Comparison of ENCODE assay signal across 12 cellular contexts in genomic region chr6:1363729-1364572, GRCh38. TPM values are rescaled to one million over a fixed set of nuclear protein-coding genes. Genes with fewer than 3 reads are reported as not detected.
DNase-seq lines count a peak whose midpoint lies in the region; ATAC-seq and TF ChIP-seq lines count a peak whose summit lies in the region.
"Had no signal": no experiment of that assay in that cellular context is flagged by ENCODE, and none has a peak within 500 bp of the region (broad histone marks: within the 10 kb centered on the region; RNA-seq: fewer than 3 reads in every experiment).

No MANE protein-coding gene starts in this region.

- DNase-seq in OCI-M1 (lab: John Stamatoyannopoulos, UW) (peak; percentile 2), fibroblast of villous mesenchyme (ENCODE audit: low read depth) (peak; percentile 36), retinal pigment epithelial cell (ENCODE audit: low read depth) (no peak), NCI-H2171 (lab: John Stamatoyannopoulos, UW) (no peak), NCI-H1092 treated with DMSO at 0.1 percent for 48 hours (lab: John Stamatoyannopoulos, UW) (no peak)
- DNase-seq: activated CD8-positive, alpha-beta memory T cell treated with anti-CD3 and anti-CD28 coated beads, Interleukin-2, amount 10 ng/mL, durations not matched to agents 7 days and 5 days; effector CD8-positive, alpha-beta T cell; naive B cell; stimulated activated naive CD4-positive, alpha-beta T cell had no signal

- H3K4me3 ChIP-seq in fibroblast of villous mesenchyme (ENCODE audit: low read depth, low read length): no peak overlapping the region
- H3K4me3 ChIP-seq in retinal pigment epithelial cell (ENCODE audit: low read length): no peak overlapping the region

- TF ChIP-seq CTCF in GM12873 (IDR thresholded peaks at IDR 0.05; ENCODE audit: insufficient read depth, low read depth, low read length, missing control alignments) (peak; percentile 20), fibroblast of villous mesenchyme (IDR thresholded peaks at IDR 0.05; ENCODE audit: insufficient read depth, low read depth, low read length) (peak; percentile 38), retinal pigment epithelial cell (conservative IDR thresholded peaks at IDR 0.05; ENCODE audit: low read depth, low read length) (peak; percentile 36)

- ATAC-seq in HG03108 (IDR thresholded peaks at IDR 0.05; ENCODE audit: unreplicated experiment) (no peak), HG03095 (IDR thresholded peaks at IDR 0.05; ENCODE audit: unreplicated experiment) (no peak)
- ATAC-seq: activated CD8-positive, alpha-beta memory T cell treated with anti-CD3 and anti-CD28 coated beads, Interleukin-2, amount 10 ng/mL, durations not matched to agents 7 days and 5 days had no signal

RNA-seq across cellular contexts. Expression of gene FOXF2, which starts 25.4 kb away (rescaled TPM):
- total RNA-seq in fibroblast of villous mesenchyme: 0.97 TPM in 1 of 2 replicates, not detected in the other
- total RNA-seq: activated CD8-positive, alpha-beta memory T cell treated with anti-CD3 and anti-CD28 coated beads, Interleukin-2, amount 10 ng/mL, durations not matched to agents 7 days and 5 days had no signal

RNA-seq across cellular contexts. Expression of gene FOXQ1, which starts 52.1 kb away (rescaled TPM):
- 0.43 and 0.97 TPM in 2 replicates for total RNA-seq in fibroblast of villous mesenchyme
- total RNA-seq: activated CD8-positive, alpha-beta memory T cell treated with anti-CD3 and anti-CD28 coated beads, Interleukin-2, amount 10 ng/mL, durations not matched to agents 7 days and 5 days had no signal

Comparison
In these comparisons a context has a peak if more than half of its experiments do, and no peak if none do; other contexts are left out.
1. DNase-seq: peak in OCI-M1 (single experiment) and fibroblast of villous mesenchyme (single experiment); none in retinal pigment epithelial cell (single experiment), NCI-H2171 (single experiment) and NCI-H1092 treated with DMSO at 0.1 percent for 48 hours (single experiment).
2. Peak in every context shown above with its lines, with median percentiles within 50 percentile points of each other: CTCF ChIP-seq.